In genomic region chrX:87975365-87975764, GRCh38 we compare ENCODE assay signal across 1 cellular context.
TF ChIP-seq lines count a peak whose summit lies in the region.

No MANE protein-coding gene starts in this region.

TF ChIP-seq in HepG2, 621 proteins besides CTCF, POLR2A, EP300 and RAD21 (continued from another document):
- TF ChIP-seq, protein P1, sequence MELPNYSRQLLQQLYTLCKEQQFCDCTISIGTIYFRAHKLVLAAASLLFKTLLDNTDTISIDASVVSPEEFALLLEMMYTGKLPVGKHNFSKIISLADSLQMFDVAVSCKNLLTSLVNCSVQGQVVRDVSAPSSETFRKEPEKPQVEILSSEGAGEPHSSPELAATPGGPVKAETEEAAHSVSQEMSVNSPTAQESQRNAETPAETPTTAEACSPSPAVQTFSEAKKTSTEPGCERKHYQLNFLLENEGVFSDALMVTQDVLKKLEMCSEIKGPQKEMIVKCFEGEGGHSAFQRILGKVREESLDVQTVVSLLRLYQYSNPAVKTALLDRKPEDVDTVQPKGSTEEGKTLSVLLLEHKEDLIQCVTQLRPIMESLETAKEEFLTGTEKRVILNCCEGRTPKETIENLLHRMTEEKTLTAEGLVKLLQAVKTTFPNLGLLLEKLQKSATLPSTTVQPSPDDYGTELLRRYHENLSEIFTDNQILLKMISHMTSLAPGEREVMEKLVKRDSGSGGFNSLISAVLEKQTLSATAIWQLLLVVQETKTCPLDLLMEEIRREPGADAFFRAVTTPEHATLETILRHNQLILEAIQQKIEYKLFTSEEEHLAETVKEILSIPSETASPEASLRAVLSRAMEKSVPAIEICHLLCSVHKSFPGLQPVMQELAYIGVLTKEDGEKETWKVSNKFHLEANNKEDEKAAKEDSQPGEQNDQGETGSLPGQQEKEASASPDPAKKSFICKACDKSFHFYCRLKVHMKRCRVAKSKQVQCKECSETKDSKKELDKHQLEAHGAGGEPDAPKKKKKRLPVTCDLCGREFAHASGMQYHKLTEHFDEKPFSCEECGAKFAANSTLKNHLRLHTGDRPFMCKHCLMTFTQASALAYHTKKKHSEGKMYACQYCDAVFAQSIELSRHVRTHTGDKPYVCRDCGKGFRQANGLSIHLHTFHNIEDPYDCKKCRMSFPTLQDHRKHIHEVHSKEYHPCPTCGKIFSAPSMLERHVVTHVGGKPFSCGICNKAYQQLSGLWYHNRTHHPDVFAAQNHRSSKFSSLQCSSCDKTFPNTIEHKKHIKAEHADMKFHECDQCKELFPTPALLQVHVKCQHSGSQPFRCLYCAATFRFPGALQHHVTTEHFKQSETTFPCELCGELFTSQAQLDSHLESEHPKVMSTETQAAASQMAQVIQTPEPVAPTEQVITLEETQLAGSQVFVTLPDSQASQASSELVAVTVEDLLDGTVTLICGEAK (IDR thresholded peaks at IDR 0.05), result peak; percentile 56; the same call in 1 of the 2 replicates
- TF ChIP-seq, protein P1 (CRISPR knock-in tag; IDR thresholded peaks at IDR 0.05), result no peak
- TF ChIP-seq AKAP8 (CRISPR knock-in tag; IDR thresholded peaks at IDR 0.05), result no peak
